8 cellular contexts compared by ENCODE assay signal in the genomic region with DNA sequence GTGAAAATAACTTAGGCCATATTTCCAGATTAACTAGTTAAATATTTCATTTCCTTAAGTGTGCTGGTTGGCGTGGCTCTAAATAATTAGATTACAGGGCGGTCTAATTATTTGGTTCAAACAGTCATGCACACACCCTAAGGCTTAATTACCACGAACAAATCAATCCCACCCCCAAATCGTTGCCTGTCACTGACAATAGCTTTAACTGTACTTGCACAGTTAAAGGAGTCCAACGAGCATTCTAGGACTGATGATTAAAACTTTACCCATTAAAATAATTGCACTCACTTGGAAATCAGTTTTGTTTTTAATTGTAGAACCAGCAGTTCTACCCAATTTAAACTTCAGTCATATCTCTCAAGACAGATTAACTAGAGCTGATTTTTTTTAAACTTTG. TPM values are rescaled to one million over a fixed set of nuclear protein-coding genes. Genes with fewer than 3 reads are reported as not detected.
DNase-seq lines count a peak whose midpoint lies in the region; ATAC-seq and TF ChIP-seq lines count a peak whose summit lies in the region.

No MANE protein-coding gene starts in this region.

- H3K4me2 ChIP-seq in PC-3 (ENCODE audit: low read length) (peak overlapping the region; percentile 100), skeletal muscle satellite cell (ENCODE audit: low read length) (peak overlapping the region; percentile 98)

- intact Hi-C loops in PC-3 (cut with micrococcal nuclease), result no loop called here

- TF ChIP-seq CTCF in PC-3 (conservative IDR thresholded peaks at IDR 0.05; ENCODE audit: low read depth, low read length) (no peak), epithelial cell of proximal tubule (conservative IDR thresholded peaks at IDR 0.05; ENCODE audit: low read depth, low read length) (no peak)

- H3F3A ChIP-seq in PC-3 (ENCODE audit: low read length, unreplicated experiment), result no peaks in the 10 kb centered on the region

- H3K9me2 ChIP-seq in PC-3 (replicated peaks; ENCODE audit: low read length), result no peaks in the 10 kb centered on the region

- peak; percentile 21 for DNase-seq in DMS 273 (lab: John Stamatoyannopoulos, UW; ENCODE audit: unreplicated experiment)
- DNase-seq in DMS 273 treated with DMSO at 0.1 percent for 48 hours (lab: John Stamatoyannopoulos, UW), result no peak
- DNase-seq in PC-3, result no peak
- no peak for DNase-seq in epithelial cell of proximal tubule (ENCODE audit: low read depth)
- no peak for DNase-seq in epidermal melanocyte (ENCODE audit: insufficient read length, low spot score)
- no peak for DNase-seq in anterior cingulate cortex (lab: John Stamatoyannopoulos, UW)

- CTCF ChIA-PET in PC-3 (lab: Charles Lee), result interaction anchor here (0.5 to 1.8 kb wide), 3 partner anchors 11 to 79 kb away, joined by 3 to 21 read pairs (median 3); no protein-coding TSS in a partner anchor

- H3K9ac ChIP-seq in PC-3 (ENCODE audit: low read length) (peak overlapping the region; percentile 97), skeletal muscle satellite cell (ENCODE audit: low read depth, low read length) (peak overlapping the region; percentile 83)

- H3K27ac ChIP-seq in PC-3 (ENCODE audit: low read length), result peak overlapping the region; percentile 97

- H3K9me3 ChIP-seq in PC-3 (ENCODE audit: low read length) (no peaks in the 10 kb centered on the region), skeletal muscle satellite cell (replicated peaks; ENCODE audit: low read length) (no peaks in the 10 kb centered on the region)

- POLR2A ChIA-PET in PC-3 (lab: Charles Lee; ENCODE audit: unreplicated experiment), result no interaction called here

- peaks cover 12% of the 10 kb centered on the region for H4K20me1 ChIP-seq in PC-3 (ENCODE audit: low read length)

- ATAC-seq in PC-3 (no peak), HG02763 (IDR thresholded peaks at IDR 0.05; ENCODE audit: unreplicated experiment) (no peak)

- no TSS peak for BruUV-seq in PC-3 (replicated peaks; lab: Mats Ljungman, UMichigan)

- H3K4me3 ChIP-seq in PC-3 (ENCODE audit: low read length), result peak overlapping the region; percentile 94
- peak overlapping the region; percentile 92 for H3K4me3 ChIP-seq in epithelial cell of proximal tubule (ENCODE audit: low read depth, low read length)
- peak overlapping the region; percentile 97 for H3K4me3 ChIP-seq in skeletal muscle satellite cell (ENCODE audit: low read length)

- H2AFZ ChIP-seq in PC-3 (ENCODE audit: low read length), result peak overlapping the region; percentile 97

- H3K79me2 ChIP-seq in PC-3 (ENCODE audit: low read length), result peaks cover 39% of the 10 kb centered on the region

- H3K27me3 ChIP-seq in PC-3 (ENCODE audit: low read length) (no peaks in the 10 kb centered on the region), skeletal muscle satellite cell (ENCODE audit: control insufficient read depth, insufficient read depth, low read length) (no peaks in the 10 kb centered on the region)

- H3K4me1 ChIP-seq in PC-3 (ENCODE audit: insufficient read depth, low read length) (peaks cover 28% of the 10 kb centered on the region), skeletal muscle satellite cell (ENCODE audit: control insufficient read depth, insufficient read depth, low read length) (peaks cover 21% of the 10 kb centered on the region)

- H3K36me3 ChIP-seq in PC-3 (ENCODE audit: low read depth, low read length) (no peaks in the 10 kb centered on the region), skeletal muscle satellite cell (ENCODE audit: insufficient read depth, low read length) (no peaks in the 10 kb centered on the region)

RNA-seq across cellular contexts. Expression of a gene that starts 1.5 kb away (rescaled TPM):
- total RNA-seq in PC-3 (2014; rRNA removed) (8.7 and 17.9 TPM in 2 replicates), epithelial cell of proximal tubule (4.7 and 7.2 TPM in 2 replicates)
- 4.2 and 6.8 TPM in 2 replicates for total RNA-seq in skeletal muscle satellite cell (2012; rRNA removed)
